In the genomic region with DNA sequence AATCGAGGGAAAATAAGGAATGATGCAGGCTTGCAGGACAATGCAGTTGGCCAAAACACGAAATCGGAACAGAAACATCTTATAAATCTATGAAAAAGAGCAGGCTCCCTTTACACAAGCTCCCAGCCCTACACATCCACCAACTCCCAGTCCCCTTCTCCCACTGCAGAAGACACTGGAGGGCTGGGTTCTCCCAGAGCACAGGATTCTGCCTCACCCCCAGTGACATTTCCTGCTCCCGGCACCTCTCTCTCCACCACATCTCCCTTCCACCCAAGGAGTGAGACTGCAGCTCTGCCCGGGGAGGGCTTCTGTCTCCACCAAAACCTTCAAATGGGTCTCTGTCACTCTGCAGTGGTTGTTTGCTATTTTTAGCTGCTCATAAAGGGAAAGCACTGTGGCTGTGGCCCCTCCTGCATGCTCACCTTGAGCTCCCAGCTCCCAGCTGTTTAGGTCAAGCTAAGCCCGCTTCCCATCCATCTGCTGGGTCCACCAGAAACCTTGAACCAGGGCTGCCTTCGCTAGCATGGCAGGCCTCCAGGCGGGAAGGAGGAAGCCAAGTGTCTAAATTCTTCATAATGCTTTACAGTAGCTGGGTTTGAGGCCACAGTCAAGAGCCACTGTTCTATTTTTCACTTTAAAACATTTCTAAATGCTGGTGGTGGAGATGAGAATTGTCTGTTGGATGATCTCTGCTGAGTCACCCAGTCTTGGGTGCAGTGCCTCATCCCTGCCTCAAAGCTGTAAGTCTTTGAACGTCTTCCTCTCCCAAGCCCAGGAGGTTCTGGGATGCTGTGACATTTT, we compare ENCODE assay signal across 1 cellular context.
TF ChIP-seq lines count a peak whose summit lies in the region.

No MANE protein-coding gene starts in this region.

TF ChIP-seq in K562, 482 proteins besides CTCF, POLR2A, EP300 and RAD21 (continued from another document and continues in another):
- TF ChIP-seq, protein P1, sequence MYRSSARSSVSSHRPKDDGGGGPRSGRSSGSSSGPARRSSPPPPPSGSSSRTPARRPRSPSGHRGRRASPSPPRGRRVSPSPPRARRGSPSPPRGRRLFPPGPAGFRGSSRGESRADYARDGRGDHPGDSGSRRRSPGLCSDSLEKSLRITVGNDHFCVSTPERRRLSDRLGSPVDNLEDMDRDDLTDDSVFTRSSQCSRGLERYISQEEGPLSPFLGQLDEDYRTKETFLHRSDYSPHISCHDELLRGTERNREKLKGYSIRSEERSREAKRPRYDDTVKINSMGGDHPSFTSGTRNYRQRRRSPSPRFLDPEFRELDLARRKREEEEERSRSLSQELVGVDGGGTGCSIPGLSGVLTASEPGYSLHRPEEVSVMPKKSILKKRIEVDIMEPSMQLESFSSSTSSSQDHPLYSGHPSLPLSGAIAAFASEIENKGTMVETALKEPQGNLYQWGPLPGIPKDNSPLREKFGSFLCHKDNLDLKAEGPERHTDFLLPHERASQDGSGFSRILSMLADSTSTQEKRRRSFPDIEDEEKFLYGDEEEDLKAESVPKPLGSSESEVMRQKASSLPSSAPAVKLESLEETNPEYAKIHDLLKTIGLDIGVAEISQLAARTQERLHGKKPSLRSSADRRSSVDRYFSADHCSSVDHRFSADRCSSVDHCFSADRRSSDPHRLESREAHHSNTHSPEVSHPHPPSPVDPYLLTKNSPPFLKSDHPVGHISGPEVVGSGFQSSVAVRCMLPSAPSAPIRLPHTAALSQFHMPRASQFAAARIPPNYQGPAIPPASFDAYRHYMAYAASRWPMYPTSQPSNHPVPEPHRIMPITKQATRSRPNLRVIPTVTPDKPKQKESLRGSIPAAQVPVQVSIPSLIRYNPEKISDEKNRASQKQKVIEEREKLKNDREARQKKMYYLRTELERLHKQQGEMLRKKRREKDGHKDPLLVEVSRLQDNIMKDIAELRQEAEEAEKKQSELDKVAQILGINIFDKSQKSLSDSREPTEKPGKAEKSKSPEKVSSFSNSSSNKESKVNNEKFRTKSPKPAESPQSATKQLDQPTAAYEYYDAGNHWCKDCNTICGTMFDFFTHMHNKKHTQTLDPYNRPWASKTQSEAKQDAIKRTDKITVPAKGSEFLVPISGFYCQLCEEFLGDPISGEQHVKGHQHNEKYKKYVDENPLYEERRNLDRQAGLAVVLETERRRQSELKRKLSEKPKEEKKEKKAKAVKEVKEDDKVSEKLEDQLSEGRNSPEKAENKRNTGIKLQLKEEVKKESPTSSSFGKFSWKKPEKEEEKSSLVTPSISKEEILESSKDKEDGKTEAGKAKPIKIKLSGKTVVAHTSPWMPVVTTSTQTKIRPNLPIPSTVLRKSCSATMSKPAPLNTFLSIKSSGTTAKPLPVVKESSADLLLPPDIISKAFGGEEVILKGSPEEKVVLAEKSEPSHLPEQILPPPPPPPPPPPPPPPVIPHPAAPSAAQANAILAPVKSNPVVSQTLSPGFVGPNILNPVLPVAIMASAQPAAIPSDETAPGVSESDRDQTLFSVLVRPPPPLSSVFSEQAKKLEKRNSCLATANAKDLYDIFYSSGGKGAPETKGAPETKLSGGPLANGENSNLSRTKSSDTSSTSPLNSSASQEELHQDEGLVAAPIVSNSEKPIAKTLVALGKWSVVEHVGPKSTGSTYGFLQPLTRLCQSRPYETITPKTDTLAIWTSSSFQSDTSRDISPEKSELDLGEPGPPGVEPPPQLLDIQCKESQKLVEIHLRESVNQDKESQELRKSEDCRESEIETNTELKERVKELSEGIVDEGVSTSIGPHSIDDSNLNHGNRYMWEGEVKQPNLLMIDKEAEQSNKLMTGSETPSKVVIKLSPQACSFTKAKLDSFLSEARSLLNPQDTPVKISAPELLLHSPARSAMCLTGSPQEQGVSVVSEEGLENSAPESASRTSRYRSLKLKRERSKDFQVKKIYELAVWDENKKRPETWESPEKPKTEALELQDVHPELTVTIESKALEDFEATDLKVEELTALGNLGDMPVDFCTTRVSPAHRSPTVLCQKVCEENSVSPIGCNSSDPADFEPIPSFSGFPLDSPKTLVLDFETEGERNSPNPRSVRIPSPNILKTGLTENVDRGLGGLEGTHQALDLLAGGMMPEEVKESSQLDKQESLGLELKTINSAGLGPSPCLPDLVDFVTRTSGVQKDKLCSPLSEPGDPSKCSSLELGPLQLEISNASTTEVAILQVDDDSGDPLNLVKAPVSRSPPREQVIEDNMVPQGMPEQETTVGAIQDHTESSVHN (IDR thresholded peaks at IDR 0.05; ENCODE audit: borderline replicate concordance in 1 of 2, low read depth in 1 of 2): no peak
- TF ChIP-seq ZNF507 (tag; conservative IDR thresholded peaks at IDR 0.05): no peak
- TF ChIP-seq, protein P2, sequence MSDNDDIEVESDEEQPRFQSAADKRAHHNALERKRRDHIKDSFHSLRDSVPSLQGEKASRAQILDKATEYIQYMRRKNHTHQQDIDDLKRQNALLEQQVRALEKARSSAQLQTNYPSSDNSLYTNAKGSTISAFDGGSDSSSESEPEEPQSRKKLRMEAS (CRISPR knock-in tag; IDR thresholded peaks at IDR 0.05): no peak
- no peak for TF ChIP-seq HCFC1 (IDR thresholded peaks at IDR 0.05; ENCODE audit: low read depth, low read length)
- TF ChIP-seq, protein P3, sequence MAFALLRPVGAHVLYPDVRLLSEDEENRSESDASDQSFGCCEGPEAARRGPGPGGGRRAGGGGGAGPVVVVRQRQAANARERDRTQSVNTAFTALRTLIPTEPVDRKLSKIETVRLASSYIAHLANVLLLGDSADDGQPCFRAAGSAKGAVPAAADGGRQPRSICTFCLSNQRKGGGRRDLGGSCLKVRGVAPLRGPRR (CRISPR knock-in tag; IDR thresholded peaks at IDR 0.05): no peak
- no peak for TF ChIP-seq CHD4 (IDR thresholded peaks at IDR 0.05; ENCODE audit: insufficient read depth, insufficient replicate concordance, low read depth, low read length, poor library complexity, severe bottlenecking)
- TF ChIP-seq MECOM (CRISPR knock-in tag; IDR thresholded peaks at IDR 0.05): no peak
- TF ChIP-seq CHCHD3 (CRISPR knock-in tag; IDR thresholded peaks at IDR 0.05): no peak
- TF ChIP-seq, protein P4, sequence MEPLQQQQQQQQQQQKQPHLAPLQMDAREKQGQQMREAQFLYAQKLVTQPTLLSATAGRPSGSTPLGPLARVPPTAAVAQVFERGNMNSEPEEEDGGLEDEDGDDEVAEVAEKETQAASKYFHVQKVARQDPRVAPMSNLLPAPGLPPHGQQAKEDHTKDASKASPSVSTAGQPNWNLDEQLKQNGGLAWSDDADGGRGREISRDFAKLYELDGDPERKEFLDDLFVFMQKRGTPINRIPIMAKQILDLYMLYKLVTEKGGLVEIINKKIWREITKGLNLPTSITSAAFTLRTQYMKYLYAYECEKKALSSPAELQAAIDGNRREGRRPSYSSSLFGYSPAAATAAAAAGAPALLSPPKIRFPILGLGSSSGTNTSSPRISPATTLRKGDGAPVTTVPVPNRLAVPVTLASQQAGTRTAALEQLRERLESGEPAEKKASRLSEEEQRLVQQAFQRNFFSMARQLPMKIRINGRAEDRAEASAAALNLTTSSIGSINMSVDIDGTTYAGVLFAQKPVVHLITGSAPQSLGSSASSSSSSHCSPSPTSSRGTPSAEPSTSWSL (CRISPR knock-in tag; IDR thresholded peaks at IDR 0.05; ENCODE audit: borderline replicate concordance): no peak
- TF ChIP-seq ESRRA (IDR thresholded peaks at IDR 0.05; ENCODE audit: borderline replicate concordance, low read depth): peak; percentile 49; the same call in 1 of the 2 replicates
- TF ChIP-seq XRCC5 (IDR thresholded peaks at IDR 0.05; ENCODE audit: low read depth, low read length): no peak; the same call in 1 of the 2 replicates
- no peak for TF ChIP-seq ZNF232 (CRISPR knock-in tag; IDR thresholded peaks at IDR 0.05)
- no peak for TF ChIP-seq ZNF217 (CRISPR knock-in tag; IDR thresholded peaks at IDR 0.05)
- no peak for TF ChIP-seq ZNF41 (CRISPR knock-in tag; conservative IDR thresholded peaks at IDR 0.05)
- TF ChIP-seq, protein P5, sequence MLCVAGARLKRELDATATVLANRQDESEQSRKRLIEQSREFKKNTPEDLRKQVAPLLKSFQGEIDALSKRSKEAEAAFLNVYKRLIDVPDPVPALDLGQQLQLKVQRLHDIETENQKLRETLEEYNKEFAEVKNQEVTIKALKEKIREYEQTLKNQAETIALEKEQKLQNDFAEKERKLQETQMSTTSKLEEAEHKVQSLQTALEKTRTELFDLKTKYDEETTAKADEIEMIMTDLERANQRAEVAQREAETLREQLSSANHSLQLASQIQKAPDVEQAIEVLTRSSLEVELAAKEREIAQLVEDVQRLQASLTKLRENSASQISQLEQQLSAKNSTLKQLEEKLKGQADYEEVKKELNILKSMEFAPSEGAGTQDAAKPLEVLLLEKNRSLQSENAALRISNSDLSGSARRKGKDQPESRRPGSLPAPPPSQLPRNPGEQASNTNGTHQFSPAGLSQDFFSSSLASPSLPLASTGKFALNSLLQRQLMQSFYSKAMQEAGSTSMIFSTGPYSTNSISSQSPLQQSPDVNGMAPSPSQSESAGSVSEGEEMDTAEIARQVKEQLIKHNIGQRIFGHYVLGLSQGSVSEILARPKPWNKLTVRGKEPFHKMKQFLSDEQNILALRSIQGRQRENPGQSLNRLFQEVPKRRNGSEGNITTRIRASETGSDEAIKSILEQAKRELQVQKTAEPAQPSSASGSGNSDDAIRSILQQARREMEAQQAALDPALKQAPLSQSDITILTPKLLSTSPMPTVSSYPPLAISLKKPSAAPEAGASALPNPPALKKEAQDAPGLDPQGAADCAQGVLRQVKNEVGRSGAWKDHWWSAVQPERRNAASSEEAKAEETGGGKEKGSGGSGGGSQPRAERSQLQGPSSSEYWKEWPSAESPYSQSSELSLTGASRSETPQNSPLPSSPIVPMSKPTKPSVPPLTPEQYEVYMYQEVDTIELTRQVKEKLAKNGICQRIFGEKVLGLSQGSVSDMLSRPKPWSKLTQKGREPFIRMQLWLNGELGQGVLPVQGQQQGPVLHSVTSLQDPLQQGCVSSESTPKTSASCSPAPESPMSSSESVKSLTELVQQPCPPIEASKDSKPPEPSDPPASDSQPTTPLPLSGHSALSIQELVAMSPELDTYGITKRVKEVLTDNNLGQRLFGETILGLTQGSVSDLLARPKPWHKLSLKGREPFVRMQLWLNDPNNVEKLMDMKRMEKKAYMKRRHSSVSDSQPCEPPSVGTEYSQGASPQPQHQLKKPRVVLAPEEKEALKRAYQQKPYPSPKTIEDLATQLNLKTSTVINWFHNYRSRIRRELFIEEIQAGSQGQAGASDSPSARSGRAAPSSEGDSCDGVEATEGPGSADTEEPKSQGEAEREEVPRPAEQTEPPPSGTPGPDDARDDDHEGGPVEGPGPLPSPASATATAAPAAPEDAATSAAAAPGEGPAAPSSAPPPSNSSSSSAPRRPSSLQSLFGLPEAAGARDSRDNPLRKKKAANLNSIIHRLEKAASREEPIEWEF (CRISPR knock-in tag; IDR thresholded peaks at IDR 0.05): no peak
- TF ChIP-seq BRD4 (IDR thresholded peaks at IDR 0.05): no peak
- no peak for TF ChIP-seq ETV5 (CRISPR knock-in tag; IDR thresholded peaks at IDR 0.05; ENCODE audit: low read depth)
- TF ChIP-seq, protein P6, sequence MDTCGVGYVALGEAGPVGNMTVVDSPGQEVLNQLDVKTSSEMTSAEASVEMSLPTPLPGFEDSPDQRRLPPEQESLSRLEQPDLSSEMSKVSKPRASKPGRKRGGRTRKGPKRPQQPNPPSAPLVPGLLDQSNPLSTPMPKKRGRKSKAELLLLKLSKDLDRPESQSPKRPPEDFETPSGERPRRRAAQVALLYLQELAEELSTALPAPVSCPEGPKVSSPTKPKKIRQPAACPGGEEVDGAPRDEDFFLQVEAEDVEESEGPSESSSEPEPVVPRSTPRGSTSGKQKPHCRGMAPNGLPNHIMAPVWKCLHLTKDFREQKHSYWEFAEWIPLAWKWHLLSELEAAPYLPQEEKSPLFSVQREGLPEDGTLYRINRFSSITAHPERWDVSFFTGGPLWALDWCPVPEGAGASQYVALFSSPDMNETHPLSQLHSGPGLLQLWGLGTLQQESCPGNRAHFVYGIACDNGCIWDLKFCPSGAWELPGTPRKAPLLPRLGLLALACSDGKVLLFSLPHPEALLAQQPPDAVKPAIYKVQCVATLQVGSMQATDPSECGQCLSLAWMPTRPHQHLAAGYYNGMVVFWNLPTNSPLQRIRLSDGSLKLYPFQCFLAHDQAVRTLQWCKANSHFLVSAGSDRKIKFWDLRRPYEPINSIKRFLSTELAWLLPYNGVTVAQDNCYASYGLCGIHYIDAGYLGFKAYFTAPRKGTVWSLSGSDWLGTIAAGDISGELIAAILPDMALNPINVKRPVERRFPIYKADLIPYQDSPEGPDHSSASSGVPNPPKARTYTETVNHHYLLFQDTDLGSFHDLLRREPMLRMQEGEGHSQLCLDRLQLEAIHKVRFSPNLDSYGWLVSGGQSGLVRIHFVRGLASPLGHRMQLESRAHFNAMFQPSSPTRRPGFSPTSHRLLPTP (IDR thresholded peaks at IDR 0.05; ENCODE audit: borderline replicate concordance, extremely low read depth, insufficient read length): no peak
- TF ChIP-seq, protein P7, sequence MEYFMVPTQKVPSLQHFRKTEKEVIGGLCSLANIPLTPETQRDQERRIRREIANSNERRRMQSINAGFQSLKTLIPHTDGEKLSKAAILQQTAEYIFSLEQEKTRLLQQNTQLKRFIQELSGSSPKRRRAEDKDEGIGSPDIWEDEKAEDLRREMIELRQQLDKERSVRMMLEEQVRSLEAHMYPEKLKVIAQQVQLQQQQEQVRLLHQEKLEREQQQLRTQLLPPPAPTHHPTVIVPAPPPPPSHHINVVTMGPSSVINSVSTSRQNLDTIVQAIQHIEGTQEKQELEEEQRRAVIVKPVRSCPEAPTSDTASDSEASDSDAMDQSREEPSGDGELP (CRISPR knock-in tag; IDR thresholded peaks at IDR 0.05; ENCODE audit: borderline replicate concordance): peak; percentile 89
- TF ChIP-seq, protein P8, sequence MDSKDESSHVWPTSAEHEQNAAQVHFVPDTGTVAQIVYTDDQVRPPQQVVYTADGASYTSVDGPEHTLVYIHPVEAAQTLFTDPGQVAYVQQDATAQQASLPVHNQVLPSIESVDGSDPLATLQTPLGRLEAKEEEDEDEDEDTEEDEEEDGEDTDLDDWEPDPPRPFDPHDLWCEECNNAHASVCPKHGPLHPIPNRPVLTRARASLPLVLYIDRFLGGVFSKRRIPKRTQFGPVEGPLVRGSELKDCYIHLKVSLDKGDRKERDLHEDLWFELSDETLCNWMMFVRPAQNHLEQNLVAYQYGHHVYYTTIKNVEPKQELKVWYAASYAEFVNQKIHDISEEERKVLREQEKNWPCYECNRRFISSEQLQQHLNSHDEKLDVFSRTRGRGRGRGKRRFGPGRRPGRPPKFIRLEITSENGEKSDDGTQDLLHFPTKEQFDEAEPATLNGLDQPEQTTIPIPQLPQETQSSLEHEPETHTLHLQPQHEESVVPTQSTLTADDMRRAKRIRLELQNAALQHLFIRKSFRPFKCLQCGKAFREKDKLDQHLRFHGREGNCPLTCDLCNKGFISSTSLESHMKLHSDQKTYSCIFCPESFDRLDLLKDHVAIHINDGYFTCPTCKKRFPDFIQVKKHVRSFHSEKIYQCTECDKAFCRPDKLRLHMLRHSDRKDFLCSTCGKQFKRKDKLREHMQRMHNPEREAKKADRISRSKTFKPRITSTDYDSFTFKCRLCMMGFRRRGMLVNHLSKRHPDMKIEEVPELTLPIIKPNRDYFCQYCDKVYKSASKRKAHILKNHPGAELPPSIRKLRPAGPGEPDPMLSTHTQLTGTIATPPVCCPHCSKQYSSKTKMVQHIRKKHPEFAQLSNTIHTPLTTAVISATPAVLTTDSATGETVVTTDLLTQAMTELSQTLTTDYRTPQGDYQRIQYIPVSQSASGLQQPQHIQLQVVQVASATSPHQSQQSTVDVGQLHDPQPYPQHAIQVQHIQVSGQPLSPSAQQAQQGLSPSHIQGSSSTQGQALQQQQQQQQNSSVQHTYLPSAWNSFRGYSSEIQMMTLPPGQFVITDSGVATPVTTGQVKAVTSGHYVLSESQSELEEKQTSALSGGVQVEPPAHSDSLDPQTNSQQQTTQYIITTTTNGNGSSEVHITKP (IDR thresholded peaks at IDR 0.05; ENCODE audit: partially characterized antibody): no peak
- TF ChIP-seq BRD9 (IDR thresholded peaks at IDR 0.05; ENCODE audit: low read depth, partially characterized antibody): peak; percentile 23
- TF ChIP-seq MCM7 (IDR thresholded peaks at IDR 0.05): no peak
